ENCODE assay signal across 14 cellular contexts in the genomic region with DNA sequence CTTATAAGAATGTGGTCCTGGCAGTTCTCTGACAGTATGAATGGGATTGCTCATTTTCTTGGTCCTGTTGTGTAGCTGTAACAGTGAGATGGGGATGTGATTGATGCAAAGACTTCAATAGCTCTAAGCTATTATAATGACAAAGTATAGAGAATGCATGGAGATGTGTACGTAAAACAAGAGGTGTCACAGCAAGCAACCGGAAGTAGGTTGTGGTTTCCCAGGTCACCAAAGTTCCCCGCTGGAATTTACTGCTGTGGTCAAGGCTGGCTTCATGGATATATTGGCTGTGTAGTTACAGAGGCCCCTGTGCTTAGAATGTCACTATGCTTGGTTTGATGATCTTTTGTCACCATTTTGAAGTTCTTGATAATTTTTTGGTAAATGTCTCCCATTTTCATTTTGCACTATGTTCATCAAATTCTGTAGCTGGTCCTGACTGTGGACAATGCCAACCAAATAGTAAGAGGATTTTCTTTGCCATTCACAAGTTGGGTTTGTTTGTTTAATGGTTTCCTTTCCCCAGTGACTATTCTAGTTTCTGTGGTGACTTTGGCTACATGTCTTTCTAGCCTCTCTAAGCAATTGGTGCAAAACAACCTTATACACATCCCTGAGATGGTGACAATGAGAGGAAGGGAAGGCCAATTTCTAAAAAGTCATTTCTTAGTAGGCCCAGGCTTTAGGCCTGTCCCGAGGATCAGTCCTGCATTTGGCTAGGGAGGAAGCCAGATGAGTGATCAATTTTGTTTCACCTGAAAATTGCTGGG. TPM values are rescaled to one million over a fixed set of nuclear protein-coding genes. Genes with fewer than 3 reads are reported as not detected.
DNase-seq lines count a peak whose midpoint lies in the region; ATAC-seq, FAIRE-seq and TF ChIP-seq lines count a peak whose summit lies in the region.
"Had no signal": no experiment of that assay in that cellular context is flagged by ENCODE, and none has a peak within 500 bp of the region (broad histone marks: within the 10 kb centered on the region; RNA-seq: fewer than 3 reads in every experiment).

No MANE protein-coding gene starts in this region.

- no peak overlapping the region for H2AFZ ChIP-seq in MM.1S (ENCODE audit: low read length)
- H2AFZ ChIP-seq in GM12878 (ENCODE audit: control insufficient read depth, low read depth, low read length): no peak overlapping the region

- H3K4me1 ChIP-seq in MM.1S (ENCODE audit: low read length): peaks cover 14% of the 10 kb centered on the region
- H3K4me1 ChIP-seq in GM12878 (ENCODE audit: control insufficient read depth, insufficient read depth, low read length): peaks cover 7% of the 10 kb centered on the region; the same call in 1 of the 2 replicates
- peaks cover 0 to 9% (median 6%) of the 10 kb centered on the region in 4 donors for H3K4me1 ChIP-seq in sigmoid colon
- no peaks in the 10 kb centered on the region for H3K4me1 ChIP-seq in ascending aorta
- H3K4me1 ChIP-seq: suprapubic skin had no signal

- no peak overlapping the region for H3K9ac ChIP-seq in MM.1S (ENCODE audit: low read length)
- H3K9ac ChIP-seq in GM12878 (ENCODE audit: control insufficient read depth, insufficient read depth, low read length): no peak overlapping the region

- RAD21 ChIA-PET in GM12878 (lab: Charles Lee; ENCODE audit: unreplicated experiment): no interaction called here

- POLR2A ChIA-PET in GM12878 (lab: Charles Lee): no interaction called here

- 0 out of 2 replicates have a peak, but pooled peaks cover 5% of the 10 kb centered on the region for H3F3A ChIP-seq in MM.1S (ENCODE audit: insufficient read depth, low read length)

- DNase-seq in ELR (ENCODE audit: low read depth): peak; percentile 52
- peak; percentile 59 for DNase-seq in MM.1S
- DNase-seq in GM12878 (ENCODE audit: low read depth, low spot score): peak; percentile 16
- no peak for DNase-seq in sigmoid colon
- no peak for DNase-seq in ascending aorta (ENCODE audit: low spot score in 2 of 2)
- DNase-seq: aorta, dorsolateral prefrontal cortex, left ventricle myocardium superior, NCI-H1436 had no signal

- peak; percentile 80 for FAIRE-seq in GM12878 (lab: Jason Lieb, UNC)

- CTCF ChIA-PET in GM12878 (lab: Yijun Ruan, JAX): no interaction called here

- ATAC-seq in GM21367 (IDR thresholded peaks at IDR 0.05; ENCODE audit: unreplicated experiment): peak; percentile 67
- peak; percentile 71 for ATAC-seq in GM12878
- no peak for ATAC-seq in HG02623 (IDR thresholded peaks at IDR 0.05; ENCODE audit: unreplicated experiment)
- ATAC-seq in GM19455 (IDR thresholded peaks at IDR 0.05; ENCODE audit: unreplicated experiment): no peak
- ATAC-seq: left ventricle myocardium superior had no signal

- H3K27me3 ChIP-seq in MM.1S (replicated peaks; ENCODE audit: insufficient read depth, low read length): no peaks in the 10 kb centered on the region
- H3K27me3 ChIP-seq in GM12878 (replicated peaks in 1 of 2; ENCODE audit: control insufficient read depth in 2 of 2, insufficient read depth in 2 of 2, low read length in 1 of 2): no peaks in the 10 kb centered on the region
- no peaks in the 10 kb centered on the region for H3K27me3 ChIP-seq in sigmoid colon
- H3K27me3 ChIP-seq in ascending aorta: no peaks in the 10 kb centered on the region
- H3K27me3 ChIP-seq: dorsolateral prefrontal cortex had no signal

- no peak overlapping the region for H3K4me3 ChIP-seq in MM.1S (ENCODE audit: low read length)
- no peak overlapping the region for H3K4me3 ChIP-seq in GM12878
- no peak overlapping the region for H3K4me3 ChIP-seq in sigmoid colon
- no peak overlapping the region for H3K4me3 ChIP-seq in ascending aorta
- H3K4me3 ChIP-seq: dorsolateral prefrontal cortex, suprapubic skin had no signal

- H3K36me3 ChIP-seq in MM.1S (replicated peaks; ENCODE audit: insufficient read depth, low read length) (no peaks in the 10 kb centered on the region), GM12878 (ENCODE audit: control insufficient read depth in 2 of 2, insufficient read depth in 2 of 2, low read length in 1 of 2) (no peaks in the 10 kb centered on the region), sigmoid colon (no peaks in the 10 kb centered on the region), ascending aorta (no peaks in the 10 kb centered on the region)
- H3K36me3 ChIP-seq: suprapubic skin had no signal

- SMC1A ChIA-PET in GM12878 (lab: Charles Lee; ENCODE audit: uncharacterized antibody, unreplicated experiment): interaction anchor here (0.6 to 1.3 kb wide), 4 partner anchors 21 to 717 kb away, joined by 3 to 4 read pairs (median 3); no protein-coding TSS in a partner anchor

- BruUV-seq in GM12878 (replicated peaks; lab: Mats Ljungman, UMichigan): no TSS peak

- 25% methylated on average over 4 of the region's 4 CpGs for WGBS in GM12878 (ENCODE audit: insufficient coverage, insufficient replicate concordance, low lambda C conversion rate, missing lambda C conversion rate)
- 67 to 86% methylated on average over 4 of the region's 4 CpGs for WGBS in sigmoid colon, 2 donors

- TF ChIP-seq EP300 in GM12878 (IDR thresholded peaks at IDR 0.05; ENCODE audit: borderline replicate concordance in 1 of 2, control insufficient read depth in 1 of 2, low read depth in 2 of 2, low read length in 2 of 2): no peak
- TF ChIP-seq EP300 in sigmoid colon (IDR thresholded peaks at IDR 0.05): no peak

- H3K79me2 ChIP-seq in MM.1S (ENCODE audit: low read length) (no peaks in the 10 kb centered on the region), GM12878 (ENCODE audit: control insufficient read depth, insufficient read depth, low read length) (no peaks in the 10 kb centered on the region)

- intact Hi-C loops in GM12878 (cut with micrococcal nuclease; ENCODE audit: unreplicated experiment): no loop called here
- intact Hi-C loops in sigmoid colon (cut with DNase I): no loop called here
- intact Hi-C loops in ascending aorta (cut with DNase I): no loop called here

- in situ Hi-C loops in GM12878 (cut with MboI): no loop called here

- TF ChIP-seq RAD21 in GM12878 (IDR thresholded peaks at IDR 0.05; ENCODE audit: insufficient read depth, low read depth, low read length): no peak

- TF ChIP-seq CTCF in MM.1S (IDR thresholded peaks at IDR 0.05; ENCODE audit: low read length) (no peak), GM12878 (IDR thresholded peaks at IDR 0.05 in 2 of 3, conservative IDR thresholded peaks at IDR 0.05 in 1 of 3; ENCODE audit: control insufficient read depth in 2 of 3, extremely low read depth in 1 of 3, insufficient read depth in 1 of 3, low read depth in 3 of 3, low read length in 3 of 3) (no peak), sigmoid colon (IDR thresholded peaks at IDR 0.05) (no peak), ascending aorta (IDR thresholded peaks at IDR 0.05) (no peak)

- H3K4me2 ChIP-seq in MM.1S (ENCODE audit: low read depth, low read length) (peak overlapping the region; percentile 17), GM12878 (ENCODE audit: control insufficient read depth, insufficient read depth) (no peak overlapping the region)

- no peaks in the 10 kb centered on the region for H4K20me1 ChIP-seq in MM.1S (ENCODE audit: insufficient read depth, low read length)
- no peaks in the 10 kb centered on the region for H4K20me1 ChIP-seq in GM12878 (ENCODE audit: control insufficient read depth, insufficient read depth)

- H3K9me2 ChIP-seq in MM.1S (replicated peaks; ENCODE audit: insufficient read depth, low read length): no peaks in the 10 kb centered on the region

- H3K9me3 ChIP-seq in MM.1S (replicated peaks; ENCODE audit: insufficient read depth, low read length) (no peaks in the 10 kb centered on the region), GM12878 (replicated peaks; ENCODE audit: control insufficient read depth, insufficient read depth, low read length) (no peaks in the 10 kb centered on the region), sigmoid colon (no peaks in the 10 kb centered on the region), ascending aorta (no peaks in the 10 kb centered on the region)
- H3K9me3 ChIP-seq: suprapubic skin had no signal

- H3K27ac ChIP-seq in MM.1S (ENCODE audit: low read length) (peak overlapping the region; percentile 2; the same call in 1 of the 2 replicates), GM12878 (ENCODE audit: control insufficient read depth, insufficient read depth) (no peak overlapping the region), sigmoid colon (no peak overlapping the region), ascending aorta (no peak overlapping the region)
- H3K27ac ChIP-seq: dorsolateral prefrontal cortex, suprapubic skin, VCaP had no signal

- TF ChIP-seq POLR2A in GM12878 (IDR thresholded peaks at IDR 0.05; ENCODE audit: low read depth, low read length) (no peak), sigmoid colon (IDR thresholded peaks at IDR 0.05) (no peak)

RNA-seq across cellular contexts. Expression of a gene that starts 10.5 kb away (rescaled TPM):
- total RNA-seq in GM12878 (2013; cell fraction: nucleolus; rRNA removed): 0.02 and 0.10 TPM in 2 replicates
- 0.11 and 0.34 TPM in 2 replicates for total RNA-seq in GM12878 (2014; rRNA removed)
- 0.18 and 0.31 TPM in 2 replicates for total RNA-seq in GM12878 (2014; rRNA removed; fragmentation: Illumina TruSeq; extraction: Trizol)
- 0.11 and 0.21 TPM in 2 replicates for total RNA-seq in GM12878 (2021)
- polyA plus RNA-seq in GM12878 (2011; ENCODE audit: low read depth): 0.08 TPM
- not detected in 2 replicates for polyA plus RNA-seq in GM12878 (2011; rRNA removed)
- not detected in 2 replicates for polyA plus RNA-seq in GM12878 (2011; cell fraction: cytosol; rRNA removed)
- polyA plus RNA-seq in GM12878 (2011; cell fraction: nucleus; rRNA removed): not detected in 2 replicates
- polyA plus RNA-seq in GM12878 (2012): 0.14 and 0.65 TPM in 2 replicates
- 0.10 and 0.14 TPM in 2 replicates for polyA plus RNA-seq in GM12878 (2014; fragmentation: Illumina TruSeq; extraction: Trizol)
- polyA plus RNA-seq in GM12878 (2014; fragmentation: Nextera tagmentation; extraction: Ambion mirVana): under 1 TPM; 0.02 to 0.04 TPM
- 0.05 TPM in 2 replicates for polyA plus RNA-seq in GM12878 (2014; rRNA removed)
- polyA plus RNA-seq in GM12878 (2016; fragmentation: Nextera tagmentation; extraction: Ambion mirVana): not detected
- polyA minus RNA-seq in GM12878 (2011; rRNA and poly(A)+ RNA removed): not detected in 2 replicates
- not detected in 2 replicates for polyA minus RNA-seq in GM12878 (2011; cell fraction: cytosol; rRNA and poly(A)+ RNA removed)
- not detected in 2 replicates for polyA minus RNA-seq in GM12878 (2011; cell fraction: nucleus; rRNA and poly(A)+ RNA removed)
- not detected for total RNA-seq in sigmoid colon
- polyA plus RNA-seq in sigmoid colon: under 1 TPM in 2 of 3 donors, not detected in 1; under 0.01 to 0.22 TPM
- not detected for total RNA-seq in ascending aorta
- total RNA-seq: left ventricle myocardium superior had no signal

RNA-seq across cellular contexts. Expression of a gene that starts 22.7 kb away (rescaled TPM):
- 24.1 and 24.9 TPM in 2 replicates for total RNA-seq in GM12878 (2013; cell fraction: nucleolus; rRNA removed)
- total RNA-seq in GM12878 (2014; rRNA removed) (151 and 203 TPM in 2 replicates), GM12878 (2014; rRNA removed; fragmentation: Illumina TruSeq; extraction: Trizol) (166 and 174 TPM in 2 replicates), GM12878 (2021) (108 and 110 TPM in 2 replicates), sigmoid colon (10 to 100 TPM; 92.8 to 98.5 (median 96.0) TPM), ascending aorta (32.6 TPM)
- polyA plus RNA-seq in GM12878 (2011; ENCODE audit: low read depth): 42.7 TPM
- polyA plus RNA-seq in GM12878 (2011; rRNA removed) (148 and 215 TPM in 2 replicates), GM12878 (2014; fragmentation: Illumina TruSeq; extraction: Trizol) (190 and 242 TPM in 2 replicates), GM12878 (2014; fragmentation: Nextera tagmentation; extraction: Ambion mirVana) (100 to 1,000 TPM; 105 to 133 TPM), GM12878 (2014; rRNA removed) (116 and 141 TPM in 2 replicates), GM12878 (2016; fragmentation: Nextera tagmentation; extraction: Ambion mirVana) (100 to 1,000 TPM; 207 to 227 TPM), sigmoid colon (100 to 1,000 TPM in 1 of 3 donors, 10 to 100 TPM in 2; 64.9 to 129 (median 65.2) TPM)
- 52.7 and 61.1 TPM in 2 replicates for polyA plus RNA-seq in GM12878 (2011; cell fraction: cytosol; rRNA removed)
- 31.3 and 31.4 TPM in 2 replicates for polyA plus RNA-seq in GM12878 (2011; cell fraction: nucleus; rRNA removed)
- polyA plus RNA-seq in GM12878 (2012): 68.3 and 89.5 TPM in 2 replicates
- polyA minus RNA-seq in GM12878 (2011; rRNA and poly(A)+ RNA removed): 35.1 and 45.9 TPM in 2 replicates
- polyA minus RNA-seq in GM12878 (2011; cell fraction: cytosol; rRNA and poly(A)+ RNA removed): 21.7 and 27.4 TPM in 2 replicates
- polyA minus RNA-seq in GM12878 (2011; cell fraction: nucleus; rRNA and poly(A)+ RNA removed): 6.3 and 8.4 TPM in 2 replicates

Comparison
In these comparisons a context has a peak if more than half of its experiments do, and no peak if none do; other contexts are left out.
1. DNase-seq: peak in ELR (single experiment), MM.1S (single experiment) and GM12878 (single experiment); none in sigmoid colon (single experiment) and ascending aorta (0 of 2).
2. ATAC-seq: peak in GM21367 (single experiment) and GM12878 (single experiment); none in HG02623 (single experiment) and GM19455 (single experiment).